Comparison of ENCODE assay signal across 21 cellular contexts in the genomic region with DNA sequence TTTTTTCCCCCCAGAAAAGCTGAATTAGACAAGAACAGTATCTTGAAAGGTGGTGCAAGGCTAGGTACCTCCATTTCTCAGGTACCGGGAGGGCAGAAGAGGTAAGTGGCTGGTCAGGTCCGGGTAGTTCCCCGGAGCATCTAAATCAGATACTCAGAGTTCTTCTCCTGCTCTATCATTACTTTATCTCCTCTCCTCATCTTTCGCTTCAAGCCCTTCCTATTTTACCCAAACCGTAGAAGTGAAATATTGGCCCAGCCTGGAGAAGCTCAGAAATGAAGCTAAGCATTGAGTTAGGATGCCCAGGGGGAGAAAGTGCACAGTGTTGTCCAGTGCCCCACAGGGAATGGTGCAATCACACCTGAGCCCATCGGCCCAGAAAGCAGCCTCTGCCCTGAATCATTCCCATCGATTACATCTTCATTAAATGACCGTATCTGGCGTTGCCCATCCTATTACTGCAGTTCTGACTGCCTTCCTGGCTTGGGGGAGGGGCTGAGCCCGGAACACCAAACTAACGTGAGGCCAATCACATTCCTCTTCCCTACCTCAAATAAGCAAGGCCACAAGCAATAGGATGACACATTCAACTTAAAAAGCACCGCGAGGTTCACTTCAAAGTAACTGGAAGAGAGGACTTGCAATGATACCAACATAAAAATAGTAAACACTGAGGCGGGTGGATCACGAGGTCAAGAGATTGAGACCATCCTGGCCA.
DNase-seq lines count a peak whose midpoint lies in the region; TF ChIP-seq lines count a peak whose summit lies in the region.
"Had no signal": no experiment of that assay in that cellular context is flagged by ENCODE, and none has a peak within 500 bp of the region (broad histone marks: within the 10 kb centered on the region; RNA-seq: fewer than 3 reads in every experiment).

No MANE protein-coding gene starts in this region.

- peaks cover 30% of the 10 kb centered on the region for H3K36me3 Mint-ChIP-seq in endothelial cell (ENCODE audit: low read depth, unreplicated experiment)
- no peaks in the 10 kb centered on the region for H3K36me3 Mint-ChIP-seq in activated T-cell treated with anti-CD3 and anti-CD28 coated beads, Interleukin-2, amount 50 U/mL, for 24 hours (ENCODE audit: low read depth)
- H3K36me3 Mint-ChIP-seq: natural killer cell had no signal

- intact Hi-C loops in sigmoid colon (cut with DNase I) = no loop called here

- H3K4me3 Mint-ChIP-seq in endothelial cell (ENCODE audit: unreplicated experiment) = peak overlapping the region; percentile 2
- no peak overlapping the region for H3K4me3 Mint-ChIP-seq in activated T-cell treated with anti-CD3 and anti-CD28 coated beads, Interleukin-2, amount 50 U/mL, for 24 hours
- H3K4me3 Mint-ChIP-seq: activated T-helper 1 cell treated with anti-CD3 and anti-CD28 coated beads, Interleukin-12 subunit alpha, Interleukin-12 subunit beta, Interleukin-2, Interleukin-4 antibody, amounts not matched to agents 30 ng/mL and 10 ng/mL and 1 ng/mL, durations not matched to agents 14 hours and 24 hours and 36 hours; natural killer cell had no signal

- H4K20me1 ChIP-seq in BLaER1 treated with 17β-estradiol and CSF1 and Interleukin-3, amounts not matched to agents 10 nM and 100 nM = no peaks in the 10 kb centered on the region

- H3K4me2 ChIP-seq in BLaER1 treated with 17β-estradiol and CSF1 and Interleukin-3, amounts not matched to agents 10 nM and 100 nM = peak overlapping the region in 8 of 11 experiments; percentile 87 to 96 (median 94); a peak in 14 of 22 replicates
- no peak overlapping the region for H3K4me2 ChIP-seq in neuronal stem cell (ENCODE audit: insufficient read depth, low read length, poor library complexity, severe bottlenecking)
- H3K4me2 ChIP-seq: A549 had no signal

- no peaks in the 10 kb centered on the region for H3K27me3 Mint-ChIP-seq in endothelial cell (ENCODE audit: unreplicated experiment)
- H3K27me3 Mint-ChIP-seq in activated T-cell treated with anti-CD3 and anti-CD28 coated beads, Interleukin-2, amount 50 U/mL, for 24 hours = peaks cover 52% of the 10 kb centered on the region

- no peak overlapping the region for H2BK5ac ChIP-seq in neuronal stem cell (ENCODE audit: low read length)

- WGBS in neuronal stem cell (ENCODE audit: extremely low coverage in 2 of 2, insufficient read length in 2 of 2, insufficient replicate concordance in 1 of 2), 2 donors = no CpG with 5 or more reads among the region's 15 CpGs
- 91 to 92% methylated on average over 15 of the region's 15 CpGs for WGBS in sigmoid colon, 2 donors

- H3K9ac ChIP-seq in BLaER1 treated with 17β-estradiol and CSF1 and Interleukin-3, amounts not matched to agents 10 nM and 100 nM = no peak overlapping the region
- H3K9ac ChIP-seq in neuronal stem cell (ENCODE audit: low read depth, low read length, poor library complexity) = peak overlapping the region; percentile 9

- no peaks in the 10 kb centered on the region for H3K27me3 ChIP-seq in BLaER1 treated with 17β-estradiol and CSF1 and Interleukin-3, amounts not matched to agents 10 nM and 100 nM
- H3K27me3 ChIP-seq in neuronal stem cell (ENCODE audit: control insufficient read depth in 3 of 3, insufficient read depth in 3 of 3, low read depth in 1 of 3, low read length in 3 of 3) (peaks cover 0 to 2% (median 0%) of the 10 kb centered on the region in 3 experiments), sigmoid colon (no peaks in the 10 kb centered on the region)
- H3K27me3 ChIP-seq in effector memory CD4-positive, alpha-beta T cell (replicated peaks; ENCODE audit: control insufficient read depth, insufficient read depth, low read length, poor library complexity, severe bottlenecking) = no peaks in the 10 kb centered on the region
- H3K27me3 ChIP-seq: BE2C, left lung, Peyer's patch, SJSA1, transverse colon had no signal

- H3K9me3 Mint-ChIP-seq in endothelial cell (ENCODE audit: unreplicated experiment) = no peaks in the 10 kb centered on the region
- H3K9me3 Mint-ChIP-seq in activated T-cell treated with anti-CD3 and anti-CD28 coated beads, Interleukin-2, amount 50 U/mL, for 24 hours = no peaks in the 10 kb centered on the region
- H3K9me3 Mint-ChIP-seq: activated T-helper 1 cell treated with anti-CD3 and anti-CD28 coated beads, Interleukin-12 subunit alpha, Interleukin-12 subunit beta, Interleukin-2, Interleukin-4 antibody, amounts not matched to agents 30 ng/mL and 10 ng/mL and 1 ng/mL, durations not matched to agents 14 hours and 24 hours and 36 hours; natural killer cell had no signal

- no peak overlapping the region for H2BK12ac ChIP-seq in neuronal stem cell (ENCODE audit: low read length)

- no peak overlapping the region for H4K91ac ChIP-seq in neuronal stem cell (ENCODE audit: low read depth, low read length, poor library complexity)

- H3K23ac ChIP-seq in neuronal stem cell (ENCODE audit: low read depth, low read length, poor library complexity) = no peak overlapping the region

- no peak for TF ChIP-seq EP300 in sigmoid colon (IDR thresholded peaks at IDR 0.05)

- H3K14ac ChIP-seq in neuronal stem cell (ENCODE audit: low read length) = no peak overlapping the region

- no peak overlapping the region for H2BK15ac ChIP-seq in neuronal stem cell (ENCODE audit: low read length)

- peaks cover 37 to 53% (median 50%) of the 10 kb centered on the region in 10 experiments for H3K4me1 ChIP-seq in BLaER1 treated with 17β-estradiol and CSF1 and Interleukin-3, amounts not matched to agents 10 nM and 100 nM
- H3K4me1 ChIP-seq in neuronal stem cell (ENCODE audit: control insufficient read depth in 2 of 2, insufficient read depth in 1 of 2, low read depth in 1 of 2, low read length in 2 of 2) = peaks cover 16 to 18% of the 10 kb centered on the region in 2 donors
- H3K4me1 ChIP-seq in sigmoid colon = peaks cover 0 to 57% (median 42%) of the 10 kb centered on the region in 4 donors
- peaks cover 5% of the 10 kb centered on the region for H3K4me1 ChIP-seq in effector memory CD4-positive, alpha-beta T cell (ENCODE audit: control insufficient read depth, insufficient read depth, low read length, poor library complexity, severe bottlenecking)
- H3K4me1 ChIP-seq: BE2C had no signal

- H3K9me3 ChIP-seq in BLaER1 treated with 17β-estradiol and CSF1 and Interleukin-3, amounts not matched to agents 10 nM and 100 nM (replicated peaks in 1 of 11) = no peaks in the 10 kb centered on the region
- H3K9me3 ChIP-seq in neuronal stem cell (replicated peaks in 1 of 2; ENCODE audit: control insufficient read depth in 2 of 2, insufficient read depth in 1 of 2, low read depth in 1 of 2, low read length in 2 of 2) (no peaks in the 10 kb centered on the region), sigmoid colon (no peaks in the 10 kb centered on the region)
- no peaks in the 10 kb centered on the region for H3K9me3 ChIP-seq in effector memory CD4-positive, alpha-beta T cell (ENCODE audit: control insufficient read depth, low read length)
- H3K9me3 ChIP-seq: A549, BE2C, left lung, Peyer's patch, SJSA1, transverse colon had no signal

- H4K8ac ChIP-seq in neuronal stem cell (ENCODE audit: low read depth, low read length) = no peak overlapping the region

- H2AK5ac ChIP-seq in neuronal stem cell (ENCODE audit: low read depth, low read length) = no peak overlapping the region

- DNase-seq in RPMI7951 (ENCODE audit: low read depth) (peak; percentile 77), endothelial cell (ENCODE audit: low spot score) (no peak), neuronal stem cell (ENCODE audit: low spot score) (no peak), sigmoid colon (no peak), DMS 273 treated with DMSO at 0.1 percent for 48 hours (lab: John Stamatoyannopoulos, UW) (no peak)
- DNase-seq in activated T-cell treated with anti-CD3 and anti-CD28 coated beads, Interleukin-2, amount 50 U/mL, for 24 hours = no peak
- no peak for DNase-seq in effector memory CD4-positive, alpha-beta T cell
- DNase-seq: activated naive CD4-positive, alpha-beta T cell treated with anti-CD3 and anti-CD28 coated beads, Interleukin-2, amount 50 U/mL, for 16 hours; BE2C; Karpas-422; left lung; natural killer cell; NCI-H1694; NCI-H2171; NCI-H524 treated with DMSO at 0.1 percent for 48 hours; Peyer's patch; transverse colon had no signal

- H3K18ac ChIP-seq in neuronal stem cell (ENCODE audit: low read length) = no peak overlapping the region

- H3K4me1 Mint-ChIP-seq in endothelial cell (ENCODE audit: unreplicated experiment) = peaks cover 65% of the 10 kb centered on the region
- peaks cover 16% of the 10 kb centered on the region for H3K4me1 Mint-ChIP-seq in activated T-cell treated with anti-CD3 and anti-CD28 coated beads, Interleukin-2, amount 50 U/mL, for 24 hours (ENCODE audit: low read depth)

- H3K79me1 ChIP-seq in neuronal stem cell (ENCODE audit: low read depth, low read length) = no peaks in the 10 kb centered on the region

- TF ChIP-seq CTCF in endothelial cell (IDR thresholded peaks at IDR 0.05; ENCODE audit: unreplicated experiment) (no peak), sigmoid colon (IDR thresholded peaks at IDR 0.05) (no peak)

- no peak overlapping the region for H3K4ac ChIP-seq in neuronal stem cell (ENCODE audit: low read length)

- H3K4me3 ChIP-seq in BLaER1 treated with 17β-estradiol and CSF1 and Interleukin-3, amounts not matched to agents 10 nM and 100 nM = no peak overlapping the region
- H3K4me3 ChIP-seq in neuronal stem cell (ENCODE audit: low read length in 2 of 2) (no peak overlapping the region), sigmoid colon (no peak overlapping the region)
- H3K4me3 ChIP-seq in effector memory CD4-positive, alpha-beta T cell (ENCODE audit: insufficient read depth, low read depth, low read length, poor library complexity, severe bottlenecking) = no peak overlapping the region
- H3K4me3 ChIP-seq: A549, left lung, Peyer's patch, SJSA1, transverse colon had no signal

- peaks cover 0 to 37% (median 0%) of the 10 kb centered on the region in 11 experiments; a peak in 7 of 22 replicates for H3K36me3 ChIP-seq in BLaER1 treated with 17β-estradiol and CSF1 and Interleukin-3, amounts not matched to agents 10 nM and 100 nM
- peaks cover 18 to 80% of the 10 kb centered on the region in 2 donors for H3K36me3 ChIP-seq in neuronal stem cell (replicated peaks in 1 of 2; ENCODE audit: control insufficient read depth in 2 of 2, insufficient read depth in 2 of 2, low read length in 2 of 2)
- peaks cover 0 to 22% (median 3%) of the 10 kb centered on the region in 4 donors for H3K36me3 ChIP-seq in sigmoid colon
- no peaks in the 10 kb centered on the region for H3K36me3 ChIP-seq in effector memory CD4-positive, alpha-beta T cell (ENCODE audit: control insufficient read depth, insufficient read depth, low read length)
- H3K36me3 ChIP-seq: BE2C, transverse colon had no signal

- TF ChIP-seq POLR2A in sigmoid colon (IDR thresholded peaks at IDR 0.05) = no peak

- H3K27ac Mint-ChIP-seq in endothelial cell (ENCODE audit: unreplicated experiment) = no peak overlapping the region
- H3K27ac Mint-ChIP-seq in activated T-cell treated with anti-CD3 and anti-CD28 coated beads, Interleukin-2, amount 50 U/mL, for 24 hours = no peak overlapping the region
- H3K27ac Mint-ChIP-seq: activated T-helper 1 cell treated with anti-CD3 and anti-CD28 coated beads, Interleukin-12 subunit alpha, Interleukin-12 subunit beta, Interleukin-2, Interleukin-4 antibody, amounts not matched to agents 30 ng/mL and 10 ng/mL and 1 ng/mL, durations not matched to agents 14 hours and 24 hours and 36 hours; natural killer cell had no signal

- H3K27ac ChIP-seq in BLaER1 treated with 17β-estradiol and CSF1 and Interleukin-3, amounts not matched to agents 10 nM and 100 nM = no peak overlapping the region
- H3K27ac ChIP-seq in neuronal stem cell (replicated peaks; ENCODE audit: low read length) = no peak overlapping the region
- H3K27ac ChIP-seq in sigmoid colon = no peak overlapping the region
- H3K27ac ChIP-seq in effector memory CD4-positive, alpha-beta T cell (ENCODE audit: insufficient read depth, low read length, poor library complexity, severe bottlenecking) = no peak overlapping the region
- H3K27ac ChIP-seq: A549, left lung, Peyer's patch, SJSA1 had no signal

- H2BK120ac ChIP-seq in neuronal stem cell (ENCODE audit: low read depth, low read length) = no peak overlapping the region

- no peak overlapping the region for H2AFZ ChIP-seq in neuronal stem cell (ENCODE audit: low read length)
